26 cellular contexts compared by ENCODE assay signal in genomic region chr18:4806342-4806741, GRCh38.
A peak's percentile ranks its signal among the peaks of the same experiment; 100 is the strongest.
DNase-seq lines count a peak whose midpoint lies in the region; ATAC-seq, FAIRE-seq and TF ChIP-seq lines count a peak whose summit lies in the region.
"Had no signal": no experiment of that assay in that cellular context is flagged by ENCODE, and none has a peak within 500 bp of the region (broad histone marks: within the 10 kb centered on the region; RNA-seq: fewer than 3 reads in every experiment).

No MANE protein-coding gene starts in this region.

- no peak overlapping the region for H3K27ac Mint-ChIP-seq in astrocyte (ENCODE audit: unreplicated experiment)
- H3K27ac Mint-ChIP-seq: CD14-positive monocyte; CD4-positive, alpha-beta T cell; GM23338 had no signal

- FAIRE-seq in astrocyte (lab: Jason Lieb, UNC): no peak
- FAIRE-seq: A549, D721Med, GM12878, GM18507 had no signal

- H3K9me3 Mint-ChIP-seq in astrocyte (ENCODE audit: unreplicated experiment): no peaks in the 10 kb centered on the region
- H3K9me3 Mint-ChIP-seq: GM23338 had no signal

- H3K4me1 ChIP-seq in astrocyte (ENCODE audit: insufficient read depth, low read length) (peaks cover 3% of the 10 kb centered on the region), smooth muscle cell (ENCODE audit: low read depth) (peaks cover 3% of the 10 kb centered on the region), aorta (ENCODE audit: control insufficient read depth in 1 of 2, insufficient read depth in 2 of 2, low read length in 2 of 2) (peaks cover 3 to 6% of the 10 kb centered on the region in 2 donors)
- H3K4me1 ChIP-seq: A549; BE2C; BLaER1 treated with 17β-estradiol and CSF1 and Interleukin-3, amounts not matched to agents 10 nM and 100 nM had no signal

- no peaks in the 10 kb centered on the region for H3K9me3 ChIP-seq in astrocyte (ENCODE audit: insufficient read depth, low read depth, low read length)
- H3K9me3 ChIP-seq in smooth muscle cell (replicated peaks; ENCODE audit: low read depth): no peaks in the 10 kb centered on the region
- H3K9me3 ChIP-seq in aorta (ENCODE audit: control insufficient read depth, low read length): no peaks in the 10 kb centered on the region
- H3K9me3 ChIP-seq: A549, BE2C had no signal

- H3K4me1 Mint-ChIP-seq in astrocyte (ENCODE audit: low read depth, unreplicated experiment): peaks cover 13% of the 10 kb centered on the region
- H3K4me1 Mint-ChIP-seq: CD14-positive monocyte; CD8-positive, alpha-beta memory T cell; GM23338 had no signal

- H3K4me3 Mint-ChIP-seq in astrocyte (ENCODE audit: unreplicated experiment): no peak overlapping the region
- H3K4me3 Mint-ChIP-seq: CD14-positive monocyte; CD4-positive, alpha-beta T cell; CD8-positive, alpha-beta memory T cell; GM23338; H9 had no signal

- peak; percentile 47 for ATAC-seq in aorta (ENCODE audit: low FRiP score)
- ATAC-seq: A549, GM12878, GM23338, HCT116 had no signal

- DNase-seq in astrocyte (ENCODE audit: low read depth): peak; percentile 11
- peak; percentile 33 for DNase-seq in left kidney (ENCODE audit: low read depth, low spot score)
- DNase-seq in smooth muscle cell (lab: John Stamatoyannopoulos, UW; ENCODE audit: unreplicated experiment): no peak
- peak in 1 of 2 donors; percentile 53 for DNase-seq in aorta
- no peak for DNase-seq in OCI-M2 (lab: John Stamatoyannopoulos, UW; ENCODE audit: unreplicated experiment)
- DNase-seq in erythroblast (lab: John Stamatoyannopoulos, UW): no peak
- DNase-seq in GM13977 (ENCODE audit: low spot score): no peak
- DNase-seq: 8988T; ACHN; AML-193; BE2C; CD4-positive, alpha-beta T cell; CD8-positive, alpha-beta memory T cell; DMS 273 treated with DMSO at 0.1 percent for 48 hours; DMS79; EL; GDM1; H9 had no signal

- in situ Hi-C loops in GM13977 (cut with MboI; ENCODE audit: low pct_unique_long_range_greater_than_20kb, low sequenced_read_pairs, unreplicated experiment): no loop called here

- H3K4me2 ChIP-seq in astrocyte (ENCODE audit: low read length) (no peak overlapping the region), smooth muscle cell (no peak overlapping the region)
- H3K4me2 ChIP-seq: A549; BLaER1 treated with 17β-estradiol and CSF1 and Interleukin-3, amounts not matched to agents 10 nM and 100 nM; GM23338 had no signal

- H2AFZ ChIP-seq in astrocyte (ENCODE audit: low read depth, low read length) (no peak overlapping the region), smooth muscle cell (ENCODE audit: low read depth) (no peak overlapping the region)
- H2AFZ ChIP-seq: GM23338 had no signal

- H3K27ac ChIP-seq in astrocyte (ENCODE audit: low read depth, low read length) (no peak overlapping the region), smooth muscle cell (ENCODE audit: low read depth) (peak overlapping the region; percentile 13), aorta (ENCODE audit: low read depth in 1 of 2, low read length in 2 of 2) (peak overlapping the region in 1 of 2 donors; percentile 67)
- H3K27ac ChIP-seq: A549; BLaER1 treated with 17β-estradiol and CSF1 and Interleukin-3, amounts not matched to agents 10 nM and 100 nM had no signal

- H3K9ac ChIP-seq in astrocyte (ENCODE audit: low read length): no peak overlapping the region
- no peak overlapping the region for H3K9ac ChIP-seq in smooth muscle cell (ENCODE audit: low read depth)
- H3K9ac ChIP-seq: BLaER1 treated with 17β-estradiol and CSF1 and Interleukin-3, amounts not matched to agents 10 nM and 100 nM had no signal

- no peak for TF ChIP-seq POLR2A in erythroblast (IDR thresholded peaks at IDR 0.05; ENCODE audit: low read length)

- no peaks in the 10 kb centered on the region for H3K36me3 ChIP-seq in astrocyte (ENCODE audit: insufficient read depth, low read length)
- no peaks in the 10 kb centered on the region for H3K36me3 ChIP-seq in smooth muscle cell (ENCODE audit: low read depth)
- no peaks in the 10 kb centered on the region for H3K36me3 ChIP-seq in aorta (ENCODE audit: control insufficient read depth in 1 of 2, insufficient read depth in 2 of 2, low read length in 1 of 2)
- H3K36me3 ChIP-seq: BE2C; BLaER1 treated with 17β-estradiol and CSF1 and Interleukin-3, amounts not matched to agents 10 nM and 100 nM had no signal

- no peaks in the 10 kb centered on the region for H3K27me3 ChIP-seq in astrocyte (ENCODE audit: insufficient read depth, low read length)
- H3K27me3 ChIP-seq in smooth muscle cell (ENCODE audit: low read depth): no peaks in the 10 kb centered on the region
- H3K27me3 ChIP-seq in aorta (ENCODE audit: control insufficient read depth in 1 of 2, insufficient read depth in 2 of 2, low read length in 1 of 2): no peaks in the 10 kb centered on the region
- H3K27me3 ChIP-seq: BE2C; BLaER1 treated with 17β-estradiol and CSF1 and Interleukin-3, amounts not matched to agents 10 nM and 100 nM had no signal

- H4K20me1 ChIP-seq in astrocyte (ENCODE audit: insufficient read depth, low read length) (no peaks in the 10 kb centered on the region), smooth muscle cell (ENCODE audit: low read depth) (no peaks in the 10 kb centered on the region)
- H4K20me1 ChIP-seq: BLaER1 treated with 17β-estradiol and CSF1 and Interleukin-3, amounts not matched to agents 10 nM and 100 nM had no signal

- H3K79me2 ChIP-seq in astrocyte (ENCODE audit: insufficient read depth, low read length) (no peaks in the 10 kb centered on the region), smooth muscle cell (ENCODE audit: low read depth) (no peaks in the 10 kb centered on the region)

- no peaks in the 10 kb centered on the region for H3K27me3 Mint-ChIP-seq in astrocyte (ENCODE audit: low read depth, unreplicated experiment)
- H3K27me3 Mint-ChIP-seq: CD4-positive, alpha-beta T cell; CD8-positive, alpha-beta memory T cell had no signal

- intact Hi-C loops in aorta (cut with DNase I): no loop called here

- no peak overlapping the region for H3K4me3 ChIP-seq in astrocyte (ENCODE audit: insufficient read depth, low read depth, low read length)
- no peak overlapping the region for H3K4me3 ChIP-seq in smooth muscle cell
- H3K4me3 ChIP-seq in aorta (ENCODE audit: low read length in 2 of 2): no peak overlapping the region
- H3K4me3 ChIP-seq: A549; BLaER1 treated with 17β-estradiol and CSF1 and Interleukin-3, amounts not matched to agents 10 nM and 100 nM; GM12878; GM23338 had no signal

- TF ChIP-seq CTCF in astrocyte (IDR thresholded peaks at IDR 0.05; ENCODE audit: insufficient read depth, low read depth, low read length): no peak
- TF ChIP-seq CTCF in smooth muscle cell (IDR thresholded peaks at IDR 0.05; ENCODE audit: borderline replicate concordance, insufficient read depth, poor library complexity, severe bottlenecking): no peak
- no peak for TF ChIP-seq CTCF in GM13977 (IDR thresholded peaks at IDR 0.05; ENCODE audit: extremely low read depth, insufficient read depth, missing control alignments)

- 84% methylated on average over 1 of the region's 1 CpG for WGBS in smooth muscle cell (ENCODE audit: low lambda C conversion rate)
- 4 to 12% methylated on average over 1 of the region's 1 CpG for WGBS in aorta, 2 donors

- no peaks in the 10 kb centered on the region for H3K36me3 Mint-ChIP-seq in astrocyte (ENCODE audit: low read depth, unreplicated experiment)
- H3K36me3 Mint-ChIP-seq: CD14-positive monocyte; CD8-positive, alpha-beta memory T cell had no signal

- no peaks in the 10 kb centered on the region for H3F3A ChIP-seq in smooth muscle cell (ENCODE audit: low read depth)

Comparison
In these comparisons a context has a peak if more than half of its experiments do, and no peak if none do; other contexts are left out.
1. DNase-seq: peak in astrocyte (single experiment) and left kidney (single experiment); none in smooth muscle cell (single experiment), OCI-M2 (single experiment), erythroblast (0 of 2) and GM13977 (single experiment).